In genomic region chr21:29748391-29749167, GRCh38 we compare ENCODE assay signal across 16 cellular contexts.
"Had no signal": no experiment of that assay in that cellular context is flagged by ENCODE, and none has a peak within 500 bp of the region (broad histone marks: within the 10 kb centered on the region; RNA-seq: fewer than 3 reads in every experiment).

No MANE protein-coding gene starts in this region.

- H3K4me1 Mint-ChIP-seq: activated naive CD4-positive, alpha-beta T cell treated with anti-CD3 and anti-CD28 coated beads, Interleukin-2, amount 10 ng/mL, durations not matched to agents 7 days and 5 days; naive thymus-derived CD8-positive, alpha-beta T cell had no signal

- DNase-seq: activated CD4-positive, alpha-beta T cell treated with anti-CD3 and anti-CD28 coated beads, Interleukin-2, amount 50 U/mL, for 1 hour; activated naive CD4-positive, alpha-beta T cell treated with anti-CD3 and anti-CD28 coated beads, Interleukin-2, amount 10 ng/mL, durations not matched to agents 7 days and 5 days; adrenal gland; colonic mucosa; effector CD8-positive, alpha-beta T cell; mucosa of descending colon; naive thymus-derived CD8-positive, alpha-beta T cell; occipital lobe; psoas muscle; stimulated activated CD4-positive, alpha-beta T cell treated with anti-CD3 and anti-CD28 coated beads, Interleukin-4, amount 100 ng/mL, for 1 hour; stimulated activated CD8-positive, alpha-beta memory T cell treated with anti-CD3 and anti-CD28 coated beads, Interleukin-4, amount 100 ng/mL, for 48 hours; stimulated activated naive CD8-positive, alpha-beta T cell treated with anti-CD3 and anti-CD28 coated beads, Interleukin-15, Interleukin-2, amounts not matched to agents 100 U/mL and 50 U/mL, for 24 hours; testis had no signal

- H3K27ac Mint-ChIP-seq: activated naive CD4-positive, alpha-beta T cell treated with anti-CD3 and anti-CD28 coated beads, Interleukin-2, amount 10 ng/mL, durations not matched to agents 7 days and 5 days; activated T-helper 2 cell treated with anti-CD3 and anti-CD28 coated beads, Interferon-gamma antibody, Interleukin-2, Interleukin-4, amounts not matched to agents 10 μg/mL and 5 μg/mL and 100 μg/mL, durations not matched to agents 14 hours and 24 hours and 36 hours; naive thymus-derived CD8-positive, alpha-beta T cell; T-helper 1 cell treated with Interleukin-12 subunit alpha and Interleukin-12 subunit beta and Interleukin-4 antibody, amounts not matched to agents 30 μg/mL and 1 μg/mL, for 36 hours; WTC11 had no signal

- H3K27ac ChIP-seq: adrenal gland, colonic mucosa, psoas muscle, testis had no signal

- H3K4me3 Mint-ChIP-seq: activated naive CD4-positive, alpha-beta T cell treated with anti-CD3 and anti-CD28 coated beads, Interleukin-2, amount 10 ng/mL, durations not matched to agents 7 days and 5 days; naive thymus-derived CD8-positive, alpha-beta T cell; T-helper 1 cell treated with Interleukin-12 subunit alpha and Interleukin-12 subunit beta and Interleukin-4 antibody, amounts not matched to agents 30 μg/mL and 1 μg/mL, for 36 hours; WTC11 had no signal

- H3K9me3 Mint-ChIP-seq: activated naive CD4-positive, alpha-beta T cell treated with anti-CD3 and anti-CD28 coated beads, Interleukin-2, amount 10 ng/mL, durations not matched to agents 7 days and 5 days; activated T-helper 2 cell treated with anti-CD3 and anti-CD28 coated beads, Interferon-gamma antibody, Interleukin-2, Interleukin-4, amounts not matched to agents 10 μg/mL and 5 μg/mL and 100 μg/mL, durations not matched to agents 14 hours and 24 hours and 36 hours; naive thymus-derived CD8-positive, alpha-beta T cell; T-helper 1 cell treated with Interleukin-12 subunit alpha and Interleukin-12 subunit beta and Interleukin-4 antibody, amounts not matched to agents 30 μg/mL and 1 μg/mL, for 36 hours; WTC11 had no signal

- H3K27me3 Mint-ChIP-seq: activated naive CD4-positive, alpha-beta T cell treated with anti-CD3 and anti-CD28 coated beads, Interleukin-2, amount 10 ng/mL, durations not matched to agents 7 days and 5 days had no signal

- H3K36me3 Mint-ChIP-seq: activated naive CD4-positive, alpha-beta T cell treated with anti-CD3 and anti-CD28 coated beads, Interleukin-2, amount 10 ng/mL, durations not matched to agents 7 days and 5 days; naive thymus-derived CD8-positive, alpha-beta T cell; WTC11 had no signal
